Comparison of ENCODE assay signal across 21 cellular contexts in the genomic region with DNA sequence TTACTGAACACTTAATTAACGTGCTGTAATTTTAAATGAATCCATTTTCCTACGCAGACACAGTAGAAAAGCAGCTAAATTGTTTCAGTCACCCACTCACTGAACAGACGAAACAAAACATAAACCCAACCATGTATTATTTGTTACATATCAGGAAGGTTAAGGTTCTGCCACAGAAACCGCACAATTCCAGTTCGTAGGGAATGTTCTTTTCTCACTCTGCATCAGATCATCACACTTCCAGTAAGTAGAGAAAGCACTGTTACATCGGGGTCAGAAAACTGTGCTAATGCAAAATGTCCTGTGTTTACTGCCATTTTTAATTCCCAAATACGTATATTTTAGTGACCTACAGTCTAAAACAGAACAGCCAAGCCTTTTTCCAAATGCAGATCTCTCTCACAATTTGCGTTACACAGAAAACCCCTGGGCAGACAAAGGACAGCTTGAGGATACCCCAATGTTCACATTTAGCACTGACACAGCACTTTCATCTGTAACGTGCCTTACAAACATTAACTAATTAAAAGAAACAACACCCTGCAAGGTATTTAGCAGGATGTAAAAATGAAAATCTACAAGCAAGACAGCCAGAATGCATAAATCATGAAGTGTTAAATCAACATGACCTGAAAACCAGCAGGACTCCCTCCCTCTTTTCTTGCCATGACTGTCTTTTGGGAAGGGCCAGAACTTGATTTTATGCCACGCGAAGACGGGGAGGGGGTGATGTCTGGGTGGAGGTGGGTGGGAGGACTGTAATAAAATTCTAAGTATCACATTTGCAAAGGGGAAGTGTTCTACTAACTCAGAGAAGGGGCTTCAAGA. TPM values are rescaled to one million over a fixed set of nuclear protein-coding genes. Genes with fewer than 3 reads are reported as not detected.
A peak's percentile ranks its signal among the peaks of the same experiment; 100 is the strongest.
DNase-seq lines count a peak whose midpoint lies in the region; ATAC-seq, FAIRE-seq and TF ChIP-seq lines count a peak whose summit lies in the region.
"Had no signal": no experiment of that assay in that cellular context is flagged by ENCODE, and none has a peak within 500 bp of the region (broad histone marks: within the 10 kb centered on the region; RNA-seq: fewer than 3 reads in every experiment).

No MANE protein-coding gene starts in this region.

- H3K27ac ChIP-seq in OCI-LY3 (ENCODE audit: low read length) = no peak overlapping the region
- H3K27ac ChIP-seq in neuronal stem cell (replicated peaks; ENCODE audit: low read length) = no peak overlapping the region
- H3K27ac ChIP-seq: body of pancreas, esophagus squamous epithelium, parathyroid adenoma had no signal

- H3K4ac ChIP-seq in neuronal stem cell (ENCODE audit: low read length) = no peak overlapping the region

- ATAC-seq in stimulated activated naive CD8-positive, alpha-beta T cell treated with anti-CD3 and anti-CD28 coated beads, Interleukin-15, Interleukin-2, amounts not matched to agents 100 U/mL and 50 U/mL, for 24 hours = no peak
- ATAC-seq: body of pancreas; CD8-positive, alpha-beta T cell; left cardiac atrium had no signal

- H3K36me3 ChIP-seq in OCI-LY3 (replicated peaks; ENCODE audit: low read depth, low read length) = no peaks in the 10 kb centered on the region
- H3K36me3 ChIP-seq in neuronal stem cell (replicated peaks in 1 of 2; ENCODE audit: control insufficient read depth in 2 of 2, insufficient read depth in 2 of 2, low read length in 2 of 2) = no peaks in the 10 kb centered on the region
- H3K36me3 ChIP-seq in Caco-2 (ENCODE audit: control insufficient read depth, insufficient read depth, low read length) = no peaks in the 10 kb centered on the region
- H3K36me3 ChIP-seq: esophagus squamous epithelium had no signal

- POLR2A ChIA-PET in Caco-2 (lab: Charles Lee) = no interaction called here

- no peaks in the 10 kb centered on the region for H3K36me3 Mint-ChIP-seq in Caco-2 (ENCODE audit: insufficient read depth, unreplicated experiment)
- H3K36me3 Mint-ChIP-seq: CD8-positive, alpha-beta T cell had no signal

- H4K20me1 ChIP-seq in OCI-LY3 (ENCODE audit: insufficient read depth, low read length) = no peaks in the 10 kb centered on the region

- CTCF ChIA-PET in Caco-2 (lab: Charles Lee) = no interaction called here

- TF ChIP-seq POLR2A in H54 (IDR thresholded peaks at IDR 0.05; ENCODE audit: low read depth, low read length) = no peak

- H3K4me2 ChIP-seq in OCI-LY3 (ENCODE audit: low read length) (no peak overlapping the region), neuronal stem cell (ENCODE audit: insufficient read depth, low read length, poor library complexity, severe bottlenecking) (no peak overlapping the region)

- no peak overlapping the region for H3K4me3 Mint-ChIP-seq in Caco-2 (ENCODE audit: unreplicated experiment)
- H3K4me3 Mint-ChIP-seq: CD8-positive, alpha-beta T cell had no signal

- no peak overlapping the region for H3K23ac ChIP-seq in neuronal stem cell (ENCODE audit: low read depth, low read length, poor library complexity)

- no peaks in the 10 kb centered on the region for H3K9me3 Mint-ChIP-seq in Caco-2 (ENCODE audit: unreplicated experiment)
- H3K9me3 Mint-ChIP-seq: CD8-positive, alpha-beta T cell had no signal

- WGBS in neuronal stem cell (ENCODE audit: extremely low coverage in 2 of 2, insufficient read length in 2 of 2, insufficient replicate concordance in 1 of 2), 2 donors = no CpG with 5 or more reads among the region's 12 CpGs

- no peak overlapping the region for H2AK5ac ChIP-seq in neuronal stem cell (ENCODE audit: low read depth, low read length)

- H3K14ac ChIP-seq in neuronal stem cell (ENCODE audit: low read length) = no peak overlapping the region

- H3K27me3 ChIP-seq in OCI-LY3 (ENCODE audit: low read depth, low read length) (no peaks in the 10 kb centered on the region), neuronal stem cell (ENCODE audit: control insufficient read depth in 3 of 3, insufficient read depth in 3 of 3, low read depth in 1 of 3, low read length in 3 of 3) (no peaks in the 10 kb centered on the region), Caco-2 (replicated peaks; ENCODE audit: control insufficient read depth, insufficient read depth, low read length) (no peaks in the 10 kb centered on the region)
- H3K27me3 ChIP-seq: body of pancreas, esophagus squamous epithelium had no signal

- H3K18ac ChIP-seq in neuronal stem cell (ENCODE audit: low read length) = no peak overlapping the region

- 0 out of 2 replicates have a peak, but pooled peaks cover 6% of the 10 kb centered on the region for H3K9me3 ChIP-seq in OCI-LY3 (ENCODE audit: insufficient read depth, low read length)
- H3K9me3 ChIP-seq in neuronal stem cell (replicated peaks in 1 of 2; ENCODE audit: control insufficient read depth in 2 of 2, insufficient read depth in 1 of 2, low read depth in 1 of 2, low read length in 2 of 2) = peaks cover 3 to 12% of the 10 kb centered on the region in 2 donors
- H3K9me3 ChIP-seq in Caco-2 = no peaks in the 10 kb centered on the region; the same call in 1 of the 2 replicates
- H3K9me3 ChIP-seq: body of pancreas, esophagus squamous epithelium had no signal

- no peaks in the 10 kb centered on the region for H3K4me1 ChIP-seq in OCI-LY3 (ENCODE audit: low read length)
- H3K4me1 ChIP-seq in neuronal stem cell (ENCODE audit: control insufficient read depth in 2 of 2, insufficient read depth in 1 of 2, low read depth in 1 of 2, low read length in 2 of 2) = peaks cover 0 to 23% of the 10 kb centered on the region in 2 donors
- peaks cover 12% of the 10 kb centered on the region for H3K4me1 ChIP-seq in Caco-2
- H3K4me1 ChIP-seq: body of pancreas, esophagus squamous epithelium, parathyroid adenoma had no signal

- no peaks in the 10 kb centered on the region for H3K79me2 ChIP-seq in OCI-LY3 (ENCODE audit: low read length)
- H3K79me2 ChIP-seq: parathyroid adenoma had no signal

- H3K79me1 ChIP-seq in neuronal stem cell (ENCODE audit: low read depth, low read length) = no peaks in the 10 kb centered on the region

- no peak for DNase-seq in H54 (ENCODE audit: insufficient read length, low spot score)
- peak; percentile 20 for DNase-seq in fibroblast of peridontal ligament (ENCODE audit: extremely low read depth)
- DNase-seq in neuronal stem cell (ENCODE audit: low spot score) = no peak
- no peak for DNase-seq in stimulated activated naive CD8-positive, alpha-beta T cell treated with anti-CD3 and anti-CD28 coated beads, Interleukin-15, Interleukin-2, amounts not matched to agents 100 U/mL and 50 U/mL, for 24 hours
- DNase-seq in GM19238 (ENCODE audit: insufficient read length, low spot score) = no peak
- no peak for DNase-seq in HuH-7 (ENCODE audit: low spot score)
- DNase-seq in Caco-2 = no peak
- DNase-seq: activated CD4-positive, CD25-positive, alpha-beta regulatory T cell treated with anti-CD3 and anti-CD28 coated beads, Interleukin-2, amount 50 U/mL, for 72 hours; activated CD8-positive, alpha-beta memory T cell treated with anti-CD3 and anti-CD28 coated beads, Interleukin-2, amount 50 U/mL, for 4 hours; activated naive CD4-positive, alpha-beta T cell treated with Interleukin-2 at 50 U/mL for 16 hours; body of pancreas; CD8-positive, alpha-beta T cell; EL; esophagus squamous epithelium; left cardiac atrium; NCI-H146; SHP77 treated with DMSO at 0.1 percent for 48 hours; stimulated activated CD4-positive, alpha-beta T cell treated with anti-CD3 and anti-CD28 coated beads, Interleukin-12 subunit alpha, Interleukin-12 subunit beta, amount 100 ng/mL, for 4 hours; stimulated activated naive CD4-positive, alpha-beta T cell treated with Interleukin-2 at 50 U/mL for 16 hours had no signal

- H2AFZ ChIP-seq in OCI-LY3 (ENCODE audit: low read depth, low read length) = peak overlapping the region; percentile 49
- peak overlapping the region; percentile 69 for H2AFZ ChIP-seq in neuronal stem cell (ENCODE audit: low read length)
- H2AFZ ChIP-seq: parathyroid adenoma had no signal

- FAIRE-seq in H54 (lab: Jason Lieb, UNC) = peak; percentile 69

- H2BK5ac ChIP-seq in neuronal stem cell (ENCODE audit: low read length) = no peak overlapping the region

- BruUV-seq in Caco-2 (replicated peaks; lab: Mats Ljungman, UMichigan) = no TSS peak

- H4K91ac ChIP-seq in neuronal stem cell (ENCODE audit: low read depth, low read length, poor library complexity) = no peak overlapping the region

- TF ChIP-seq CTCF in OCI-LY3 (IDR thresholded peaks at IDR 0.05; ENCODE audit: low read depth, low read length) (no peak), Caco-2 (IDR thresholded peaks at IDR 0.05; ENCODE audit: insufficient read depth in 1 of 2, low read depth in 1 of 2, low read length in 1 of 2, severe bottlenecking in 1 of 2, unreplicated experiment in 1 of 2) (no peak)

- no peak overlapping the region for H3K27ac Mint-ChIP-seq in Caco-2 (ENCODE audit: unreplicated experiment)
- H3K27ac Mint-ChIP-seq: CD8-positive, alpha-beta T cell had no signal

- H3K4me3 ChIP-seq in OCI-LY3 (ENCODE audit: low read length) (no peak overlapping the region), neuronal stem cell (ENCODE audit: low read length in 2 of 2) (peak overlapping the region in 1 of 2 donors; percentile 14), Caco-2 (ENCODE audit: low read depth, low read length) (no peak overlapping the region)
- H3K4me3 ChIP-seq: body of pancreas, esophagus squamous epithelium had no signal

- no peak overlapping the region for H2BK12ac ChIP-seq in neuronal stem cell (ENCODE audit: low read length)

- H3K4me1 Mint-ChIP-seq in Caco-2 (ENCODE audit: low read depth, unreplicated experiment) = peaks cover 6% of the 10 kb centered on the region

- no peak overlapping the region for H2BK15ac ChIP-seq in neuronal stem cell (ENCODE audit: low read length)

- H3K27me3 Mint-ChIP-seq in Caco-2 (ENCODE audit: insufficient read depth, unreplicated experiment) = no peaks in the 10 kb centered on the region

- intact Hi-C loops in Caco-2 (cut with micrococcal nuclease; ENCODE audit: unreplicated experiment) = no loop called here

- H2BK120ac ChIP-seq in neuronal stem cell (ENCODE audit: low read depth, low read length) = no peak overlapping the region

- H4K8ac ChIP-seq in neuronal stem cell (ENCODE audit: low read depth, low read length) = no peak overlapping the region

- H3K9ac ChIP-seq in OCI-LY3 (ENCODE audit: low read length) = no peak overlapping the region
- no peak overlapping the region for H3K9ac ChIP-seq in neuronal stem cell (ENCODE audit: low read depth, low read length, poor library complexity)
- H3K9ac ChIP-seq: parathyroid adenoma had no signal

RNA-seq across cellular contexts. Expression of a gene that starts 34.8 kb away (rescaled TPM):
- 4.5 TPM for polyA plus RNA-seq in neuronal stem cell (2013, experiment 1 of 2)
- 5.5 TPM for polyA plus RNA-seq in neuronal stem cell (2013, experiment 2 of 2)
- total RNA-seq in Caco-2 (2022) = 19.6 and 20.5 TPM in 2 replicates
